ENCODE assay signal across 24 cellular contexts in the genomic region with DNA sequence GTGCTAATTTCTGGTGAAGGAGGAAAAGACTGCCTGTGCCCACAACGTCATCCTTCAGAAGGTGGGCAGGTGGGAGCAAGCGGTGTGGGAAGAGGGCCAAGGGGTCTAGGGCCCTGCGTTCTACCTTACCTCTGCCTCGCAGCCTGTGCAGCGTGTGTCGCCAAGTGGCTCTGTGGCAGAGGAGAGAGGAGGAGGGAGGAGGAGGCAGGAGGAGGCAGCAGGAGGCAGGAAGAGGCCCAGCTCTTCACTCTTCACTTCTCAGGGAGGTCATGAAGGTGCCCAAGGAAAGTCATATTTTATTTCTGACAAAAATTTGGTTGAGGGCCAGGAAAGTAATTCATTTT.
A peak's percentile ranks its signal among the peaks of the same experiment; 100 is the strongest.
DNase-seq lines count a peak whose midpoint lies in the region; ATAC-seq, FAIRE-seq and TF ChIP-seq lines count a peak whose summit lies in the region.
"Had no signal": no experiment of that assay in that cellular context is flagged by ENCODE, and none has a peak within 500 bp of the region (broad histone marks: within the 10 kb centered on the region; RNA-seq: fewer than 3 reads in every experiment).

No MANE protein-coding gene starts in this region.

- no peak overlapping the region for H3K4me3 Mint-ChIP-seq in activated CD4-positive, alpha-beta T cell treated with anti-CD3 and anti-CD28 coated beads, Interleukin-2, amount 10 ng/mL, durations not matched to agents 24 days and 14 days
- no peak overlapping the region for H3K4me3 Mint-ChIP-seq in activated CD4-positive, alpha-beta T cell treated with anti-CD3 and anti-CD28 coated beads for 36 hours
- H3K4me3 Mint-ChIP-seq in nephron progenitor cell = no peak overlapping the region
- H3K4me3 Mint-ChIP-seq: activated B cell treated with CpG ODN at 0.5 μM for 24 hours; activated CD4-positive, alpha-beta memory T cell treated with anti-CD3 and anti-CD28 coated beads for 36 hours; activated naive CD8-positive, alpha-beta T cell treated with anti-CD3 and anti-CD28 coated beads for 36 hours; CD8-positive, alpha-beta memory T cell; naive B cell had no signal

- no peaks in the 10 kb centered on the region for H3K27me3 ChIP-seq in heart left ventricle
- no peaks in the 10 kb centered on the region for H3K27me3 ChIP-seq in vagina
- H3K27me3 ChIP-seq: foreskin keratinocyte, pancreas, testis had no signal

- TF ChIP-seq POLR2A in heart left ventricle (IDR thresholded peaks at IDR 0.05) (no peak), vagina (IDR thresholded peaks at IDR 0.05) (no peak)

- intact Hi-C loops in activated CD4-positive, alpha-beta T cell treated with anti-CD3 and anti-CD28 coated beads, Interleukin-2, amount 10 ng/mL, durations not matched to agents 24 days and 14 days (cut with micrococcal nuclease) = no loop called here
- intact Hi-C loops in activated CD4-positive, alpha-beta T cell treated with anti-CD3 and anti-CD28 coated beads for 36 hours (cut with DNase I, micrococcal nuclease) = no loop called here
- intact Hi-C loops in heart left ventricle (cut with DNase I) (no loop called here), vagina (cut with DNase I) (no loop called here)

- peaks cover 0 to 16% (median 9%) of the 10 kb centered on the region in 12 donors for H3K9me3 ChIP-seq in heart left ventricle
- no peaks in the 10 kb centered on the region for H3K9me3 ChIP-seq in vagina
- H3K9me3 ChIP-seq: pancreas, testis had no signal

- TF ChIP-seq CTCF in heart left ventricle (IDR thresholded peaks at IDR 0.05) = no peak
- no peak for TF ChIP-seq CTCF in nephron progenitor cell (IDR thresholded peaks at IDR 0.05)
- TF ChIP-seq CTCF in vagina (IDR thresholded peaks at IDR 0.05) = no peak

- H3K27ac ChIP-seq in heart left ventricle = peak overlapping the region in 7 of 12 donors; percentile 10 to 64 (median 48)
- peak overlapping the region; percentile 22 for H3K27ac ChIP-seq in vagina
- H3K27ac ChIP-seq: epithelial cell of prostate, foreskin keratinocyte, pancreas had no signal

- peak; percentile 12 for DNase-seq in activated CD4-positive, alpha-beta T cell treated with anti-CD3 and anti-CD28 coated beads, Interleukin-2, amount 10 ng/mL, durations not matched to agents 24 days and 14 days
- no peak for DNase-seq in activated CD4-positive, alpha-beta T cell treated with anti-CD3 and anti-CD28 coated beads for 36 hours
- DNase-seq in heart left ventricle (no peak), nephron progenitor cell (no peak), vagina (ENCODE audit: extremely low spot score in 2 of 2) (no peak), SW 1271 (lab: John Stamatoyannopoulos, UW) (no peak), urothelium cell line (ENCODE audit: low spot score) (no peak), DMS79 treated with DMSO at 0.1 percent for 48 hours (lab: John Stamatoyannopoulos, UW) (no peak)
- DNase-seq: activated B cell treated with CpG ODN at 0.5 μM for 24 hours; activated CD4-positive, alpha-beta memory T cell treated with anti-CD3 and anti-CD28 coated beads for 36 hours; activated naive CD8-positive, alpha-beta T cell treated with anti-CD3 and anti-CD28 coated beads for 36 hours; CD8-positive, alpha-beta memory T cell; cerebellar nuclear complex; DMS79; foreskin keratinocyte; hypothalamus; naive B cell; NCI-H1105 treated with DMSO at 0.1 percent for 48 hours; pancreas; RPMI8226; T-helper 9 cell had no signal

- no peak for FAIRE-seq in urothelium cell line (lab: Jason Lieb, UNC)
- FAIRE-seq: GM12891, pancreas had no signal

- H3K4me1 ChIP-seq in heart left ventricle (peaks cover 0 to 13% (median 0%) of the 10 kb centered on the region in 12 donors), vagina (peaks cover 18% of the 10 kb centered on the region)
- H3K4me1 ChIP-seq: foreskin keratinocyte, pancreas had no signal

- H3K27me3 Mint-ChIP-seq in activated CD4-positive, alpha-beta T cell treated with anti-CD3 and anti-CD28 coated beads, Interleukin-2, amount 10 ng/mL, durations not matched to agents 24 days and 14 days = no peaks in the 10 kb centered on the region
- H3K27me3 Mint-ChIP-seq in activated CD4-positive, alpha-beta T cell treated with anti-CD3 and anti-CD28 coated beads for 36 hours = peaks cover 2% of the 10 kb centered on the region
- peaks cover 17% of the 10 kb centered on the region for H3K27me3 Mint-ChIP-seq in nephron progenitor cell (ENCODE audit: low read depth, poor library complexity)
- H3K27me3 Mint-ChIP-seq: activated B cell treated with CpG ODN at 0.5 μM for 24 hours; activated naive CD8-positive, alpha-beta T cell treated with anti-CD3 and anti-CD28 coated beads for 36 hours; naive B cell had no signal

- 57 to 75% (median 66%) methylated on average over 6 of the region's 6 CpGs for WGBS in heart left ventricle, 4 donors

- H3K4me3 ChIP-seq in heart left ventricle (no peak overlapping the region), vagina (no peak overlapping the region)
- H3K4me3 ChIP-seq: pancreas, testis had no signal

- CTCF ChIA-PET in activated CD4-positive, alpha-beta T cell treated with anti-CD3 and anti-CD28 coated beads for 36 hours (lab: Charles Lee) = no interaction called here

- no peaks in the 10 kb centered on the region for H3K36me3 ChIP-seq in heart left ventricle
- H3K36me3 ChIP-seq in vagina = no peaks in the 10 kb centered on the region
- H3K36me3 ChIP-seq: pancreas had no signal

- ATAC-seq in activated CD4-positive, alpha-beta T cell treated with anti-CD3 and anti-CD28 coated beads for 36 hours = no peak
- peak in 3 of 4 donors; percentile 26 to 55 (median 35) for ATAC-seq in heart left ventricle
- ATAC-seq: foreskin keratinocyte had no signal

- no peaks in the 10 kb centered on the region for H3K36me3 Mint-ChIP-seq in activated CD4-positive, alpha-beta T cell treated with anti-CD3 and anti-CD28 coated beads, Interleukin-2, amount 10 ng/mL, durations not matched to agents 24 days and 14 days (ENCODE audit: low read depth)
- H3K36me3 Mint-ChIP-seq in activated CD4-positive, alpha-beta T cell treated with anti-CD3 and anti-CD28 coated beads for 36 hours (ENCODE audit: low read depth) = no peaks in the 10 kb centered on the region
- peaks cover 2% of the 10 kb centered on the region for H3K36me3 Mint-ChIP-seq in nephron progenitor cell (ENCODE audit: low read depth)
- H3K36me3 Mint-ChIP-seq: activated CD4-positive, alpha-beta memory T cell treated with anti-CD3 and anti-CD28 coated beads for 36 hours; activated naive CD8-positive, alpha-beta T cell treated with anti-CD3 and anti-CD28 coated beads for 36 hours; CD8-positive, alpha-beta memory T cell; naive B cell had no signal

- no peak overlapping the region for H3K27ac Mint-ChIP-seq in activated CD4-positive, alpha-beta T cell treated with anti-CD3 and anti-CD28 coated beads, Interleukin-2, amount 10 ng/mL, durations not matched to agents 24 days and 14 days
- H3K27ac Mint-ChIP-seq in activated CD4-positive, alpha-beta T cell treated with anti-CD3 and anti-CD28 coated beads for 36 hours = no peak overlapping the region
- peak overlapping the region; percentile 65 for H3K27ac Mint-ChIP-seq in nephron progenitor cell
- H3K27ac Mint-ChIP-seq: activated B cell treated with CpG ODN at 0.5 μM for 24 hours; activated CD4-positive, alpha-beta memory T cell treated with anti-CD3 and anti-CD28 coated beads for 36 hours; activated naive CD8-positive, alpha-beta T cell treated with anti-CD3 and anti-CD28 coated beads for 36 hours; CD8-positive, alpha-beta memory T cell; naive B cell had no signal

- H3K4me1 Mint-ChIP-seq in activated CD4-positive, alpha-beta T cell treated with anti-CD3 and anti-CD28 coated beads, Interleukin-2, amount 10 ng/mL, durations not matched to agents 24 days and 14 days = no peaks in the 10 kb centered on the region
- H3K4me1 Mint-ChIP-seq in activated CD4-positive, alpha-beta T cell treated with anti-CD3 and anti-CD28 coated beads for 36 hours = no peaks in the 10 kb centered on the region
- peaks cover 16% of the 10 kb centered on the region for H3K4me1 Mint-ChIP-seq in nephron progenitor cell
- H3K4me1 Mint-ChIP-seq: activated B cell treated with CpG ODN at 0.5 μM for 24 hours; activated naive CD8-positive, alpha-beta T cell treated with anti-CD3 and anti-CD28 coated beads for 36 hours; CD8-positive, alpha-beta memory T cell had no signal

- no peaks in the 10 kb centered on the region for H3K9me3 Mint-ChIP-seq in activated CD4-positive, alpha-beta T cell treated with anti-CD3 and anti-CD28 coated beads, Interleukin-2, amount 10 ng/mL, durations not matched to agents 24 days and 14 days
- H3K9me3 Mint-ChIP-seq in activated CD4-positive, alpha-beta T cell treated with anti-CD3 and anti-CD28 coated beads for 36 hours (ENCODE audit: low read depth) = peaks cover 10% of the 10 kb centered on the region
- H3K9me3 Mint-ChIP-seq in nephron progenitor cell = peaks cover 11% of the 10 kb centered on the region

- POLR2A ChIA-PET in activated CD4-positive, alpha-beta T cell treated with anti-CD3 and anti-CD28 coated beads for 36 hours (lab: Charles Lee) = no interaction called here
